In the genomic region with DNA sequence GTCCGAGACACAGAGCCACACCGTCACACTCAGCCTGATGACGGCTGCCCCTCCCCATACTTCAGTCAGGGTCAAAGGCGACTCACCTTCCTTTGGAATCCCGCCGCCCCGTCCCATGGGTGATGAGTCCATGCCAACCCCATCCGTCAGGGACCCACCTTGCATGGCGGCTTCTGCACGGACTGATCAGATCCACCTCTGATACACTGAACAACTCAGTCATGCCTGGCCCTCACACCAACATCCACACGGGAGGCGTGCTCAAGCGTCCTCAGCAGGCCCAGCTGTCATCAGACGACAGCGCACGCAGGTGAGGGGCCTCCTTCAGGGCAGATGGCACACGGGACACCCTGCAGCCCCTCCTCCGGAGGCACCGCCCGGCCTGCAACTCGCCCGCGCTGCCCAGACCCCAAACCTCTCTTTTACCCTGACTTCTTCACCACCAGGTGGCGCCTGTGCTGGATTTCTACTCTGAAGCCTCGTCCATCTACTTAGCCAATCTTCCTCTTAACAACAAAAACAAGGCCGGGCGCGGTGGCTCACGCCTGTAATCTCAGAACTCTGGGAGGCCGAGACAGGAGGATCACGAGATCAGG, we compare ENCODE assay signal across 8 cellular contexts.
DNase-seq lines count a peak whose midpoint lies in the region; ATAC-seq and TF ChIP-seq lines count a peak whose summit lies in the region.

No MANE protein-coding gene starts in this region.

- intact Hi-C loops in Right ventricle myocardium superior (cut with DNase I) = no loop called here
- intact Hi-C loops in gastrocnemius medialis (cut with DNase I; ENCODE audit: low total_unique reads) = no loop called here

- peak in 2 of 3 donors; percentile 61 to 66 for DNase-seq in stimulated activated CD4-positive, alpha-beta T cell treated with anti-CD3 and anti-CD28 coated beads, Interleukin-12 subunit alpha, Interleukin-12 subunit beta, amount 100 ng/mL, for 48 hours (ENCODE audit: low read depth in 2 of 3, low spot score in 1 of 3)
- no peak for DNase-seq in stimulated activated CD4-positive, alpha-beta T cell treated with anti-CD3 and anti-CD28 coated beads, Interleukin-12 subunit alpha, Interleukin-12 subunit beta, amount 100 ng/mL, for 4 hours
- DNase-seq in NCI-H2029 (lab: John Stamatoyannopoulos, UW) (peak; percentile 13), activated T-helper 1 cell treated with Interleukin-2 at 50 U/mL for 16 hours (ENCODE audit: low read depth) (peak; percentile 19), Right ventricle myocardium superior (peak; percentile 73), gastrocnemius medialis (peak; percentile 35 to 53), middle frontal gyrus (ENCODE audit: extremely low spot score, low spot score) (no peak)

- H3K9me3 ChIP-seq in gastrocnemius medialis = no peaks in the 10 kb centered on the region

- H3K4me1 ChIP-seq in gastrocnemius medialis = peaks cover 2 to 9% of the 10 kb centered on the region in 2 donors

- in situ Hi-C loops in gastrocnemius medialis (cut with MboI; ENCODE audit: low sequenced_read_pairs in 4 of 4) = loop anchor here in 1 of 4 donors (10.0 kb wide), 1 partner anchor 279 kb away; no protein-coding TSS in a partner anchor

- ATAC-seq in Right ventricle myocardium superior (ENCODE audit: poor library complexity) = peak; percentile 73
- ATAC-seq in gastrocnemius medialis = peak; percentile 58 to 59
- no peak for ATAC-seq in HG03039 (IDR thresholded peaks at IDR 0.05; ENCODE audit: unreplicated experiment)

- H3K27me3 ChIP-seq in gastrocnemius medialis = no peaks in the 10 kb centered on the region

- TF ChIP-seq POLR2A in gastrocnemius medialis (IDR thresholded peaks at IDR 0.05) = no peak

- H3K4me3 ChIP-seq in gastrocnemius medialis = no peak overlapping the region

- TF ChIP-seq CTCF in gastrocnemius medialis (IDR thresholded peaks at IDR 0.05 in 4 of 5, conservative IDR thresholded peaks at IDR 0.05 in 1 of 5) = peak; percentile 52 to 79 (median 67)

- no peak overlapping the region for H3K27ac ChIP-seq in gastrocnemius medialis

- no peaks in the 10 kb centered on the region for H3K36me3 ChIP-seq in gastrocnemius medialis

Comparison
In these comparisons a context has a peak if more than half of its experiments do, and no peak if none do; other contexts are left out.
1. DNase-seq: peak in stimulated activated CD4-positive, alpha-beta T cell treated with anti-CD3 and anti-CD28 coated beads, Interleukin-12 subunit alpha, Interleukin-12 subunit beta, amount 100 ng/mL, for 48 hours (2 of 3), NCI-H2029 (single experiment), activated T-helper 1 cell treated with Interleukin-2 at 50 U/mL for 16 hours (single experiment), Right ventricle myocardium superior (single experiment) and gastrocnemius medialis (2 of 2); none in stimulated activated CD4-positive, alpha-beta T cell treated with anti-CD3 and anti-CD28 coated beads, Interleukin-12 subunit alpha, Interleukin-12 subunit beta, amount 100 ng/mL, for 4 hours (single experiment) and middle frontal gyrus (single experiment).